Comparison of ENCODE assay signal across 13 cellular contexts in genomic region chr1:225772848-225773247, GRCh38. TPM values are rescaled to one million over a fixed set of nuclear protein-coding genes. Genes with fewer than 3 reads are reported as not detected.
DNase-seq lines count a peak whose midpoint lies in the region; ATAC-seq and TF ChIP-seq lines count a peak whose summit lies in the region.
"Had no signal": no experiment of that assay in that cellular context is flagged by ENCODE, and none has a peak within 500 bp of the region (broad histone marks: within the 10 kb centered on the region; RNA-seq: fewer than 3 reads in every experiment).

No MANE protein-coding gene starts in this region.

- no peak overlapping the region for H3K4me3 Mint-ChIP-seq in type B pancreatic cell
- H3K4me3 Mint-ChIP-seq: activated CD4-positive, alpha-beta memory T cell treated with anti-CD3 and anti-CD28 coated beads for 36 hours; central memory CD8-positive, alpha-beta T cell; immature natural killer cell had no signal

- CTCF ChIA-PET in OCI-LY7 (lab: Charles Lee; ENCODE audit: unreplicated experiment), result interaction anchor here (0.8 to 1.8 kb wide), 2 partner anchors 291 to 305 kb away, joined by 3 to 5 read pairs; no protein-coding TSS in a partner anchor

- POLR2A ChIA-PET in OCI-LY7 (lab: Charles Lee), result interaction anchor here (1.0 to 2.7 kb wide), 7 partner anchors 8 to 305 kb away, joined by 3 to 9 read pairs (median 4); no protein-coding TSS in a partner anchor

- peak overlapping the region; percentile 66 for H3K27ac Mint-ChIP-seq in type B pancreatic cell
- H3K27ac Mint-ChIP-seq: activated CD4-positive, alpha-beta memory T cell treated with anti-CD3 and anti-CD28 coated beads for 36 hours; immature natural killer cell had no signal

- H3K9me3 ChIP-seq in OCI-LY7 (ENCODE audit: low read length) (no peaks in the 10 kb centered on the region), mucosa of rectum (ENCODE audit: control insufficient read depth in 2 of 2, low read length in 2 of 2) (no peaks in the 10 kb centered on the region)
- H3K9me3 ChIP-seq: ovary had no signal

- intact Hi-C loops in OCI-LY7 (cut with micrococcal nuclease; ENCODE audit: unreplicated experiment), result loop anchor here (1.0 kb wide), 4 partner anchors 116 to 298 kb away; no protein-coding TSS in a partner anchor

- no peak for DNase-seq in OCI-LY7 (ENCODE audit: low spot score)
- DNase-seq in epithelial cell of esophagus (ENCODE audit: low read depth), result peak; percentile 50
- no peak for DNase-seq in type B pancreatic cell (ENCODE audit: extremely low spot score, unreplicated experiment)
- DNase-seq in GM19240 (ENCODE audit: insufficient read length, low spot score), result no peak
- no peak for DNase-seq in DMS79 treated with DMSO at 0.1 percent for 48 hours (lab: John Stamatoyannopoulos, UW)
- DNase-seq: activated gamma-delta T cell; stimulated activated CD4-positive, alpha-beta T cell treated with anti-CD3 and anti-CD28 coated beads, Interleukin-4, amount 100 ng/mL, for 4 hours had no signal

- no peak for ATAC-seq in GM19351 (IDR thresholded peaks at IDR 0.05; ENCODE audit: unreplicated experiment)

- H3K9ac ChIP-seq in mucosa of rectum (ENCODE audit: low read depth in 1 of 2, low read length in 2 of 2), result no peak overlapping the region

- H3K36me3 Mint-ChIP-seq in type B pancreatic cell, result no peaks in the 10 kb centered on the region
- H3K36me3 Mint-ChIP-seq: activated CD4-positive, alpha-beta memory T cell treated with anti-CD3 and anti-CD28 coated beads for 36 hours; immature natural killer cell had no signal

- H2AFZ ChIP-seq in OCI-LY7 (ENCODE audit: low read length), result 0 out of 2 replicates have a peak overlapping the region, but pooled peaks have one; percentile 74

- BruUV-seq in OCI-LY7 (replicated peaks; lab: Mats Ljungman, UMichigan), result no TSS peak

- no peak overlapping the region for H3K4me2 ChIP-seq in OCI-LY7 (ENCODE audit: low read length)

- peaks cover 7% of the 10 kb centered on the region for H3K9me3 Mint-ChIP-seq in type B pancreatic cell
- H3K9me3 Mint-ChIP-seq: activated CD4-positive, alpha-beta memory T cell treated with anti-CD3 and anti-CD28 coated beads for 36 hours; central memory CD8-positive, alpha-beta T cell; immature natural killer cell had no signal

- H3K9me2 ChIP-seq in OCI-LY7 (ENCODE audit: insufficient read depth, low read length), result no peaks in the 10 kb centered on the region

- peaks cover 10% of the 10 kb centered on the region; the same call in 1 of the 2 replicates for H3K79me2 ChIP-seq in OCI-LY7 (ENCODE audit: insufficient read depth, low read depth, low read length)

- H3K27me3 ChIP-seq in mucosa of rectum (ENCODE audit: control insufficient read depth in 2 of 2, insufficient read depth in 2 of 2, low read length in 2 of 2), result no peaks in the 10 kb centered on the region
- H3K27me3 ChIP-seq: ovary had no signal

- H3K4me3 ChIP-seq in OCI-LY7 (ENCODE audit: low read depth, low read length, poor library complexity, severe bottlenecking) (no peak overlapping the region), epithelial cell of esophagus (ENCODE audit: low read length) (no peak overlapping the region), mucosa of rectum (ENCODE audit: low read length in 2 of 2) (no peak overlapping the region)
- H3K4me3 ChIP-seq: ovary had no signal

- H3K36me3 ChIP-seq in OCI-LY7 (ENCODE audit: insufficient read depth, low read length), result no peaks in the 10 kb centered on the region
- H3K36me3 ChIP-seq in mucosa of rectum (ENCODE audit: control insufficient read depth in 2 of 2, insufficient read depth in 2 of 2, low read length in 2 of 2), result no peaks in the 10 kb centered on the region
- H3K36me3 ChIP-seq: ovary had no signal

- H3K4me1 Mint-ChIP-seq in type B pancreatic cell (ENCODE audit: unreplicated experiment), result peaks cover 58% of the 10 kb centered on the region
- H3K4me1 Mint-ChIP-seq: immature natural killer cell had no signal

- H3K4me1 ChIP-seq in OCI-LY7 (ENCODE audit: insufficient read depth, low read length, poor library complexity, severe bottlenecking), result peaks cover 47% of the 10 kb centered on the region
- peaks cover 17 to 25% of the 10 kb centered on the region in 2 donors for H3K4me1 ChIP-seq in mucosa of rectum (ENCODE audit: control insufficient read depth in 2 of 2, insufficient read depth in 2 of 2, low read length in 2 of 2)

- no peak overlapping the region for H3K27ac ChIP-seq in OCI-LY7 (ENCODE audit: low read depth, low read length, poor library complexity, severe bottlenecking)
- H3K27ac ChIP-seq in mucosa of rectum (ENCODE audit: low read depth in 2 of 2, low read length in 2 of 2), result peak overlapping the region; percentile 32 to 42

- H3K27me3 Mint-ChIP-seq in type B pancreatic cell, result no peaks in the 10 kb centered on the region
- H3K27me3 Mint-ChIP-seq: activated CD4-positive, alpha-beta memory T cell treated with anti-CD3 and anti-CD28 coated beads for 36 hours; central memory CD8-positive, alpha-beta T cell had no signal

- TF ChIP-seq CTCF in OCI-LY7 (conservative IDR thresholded peaks at IDR 0.05; ENCODE audit: low read length) (no peak), epithelial cell of esophagus (IDR thresholded peaks at IDR 0.05; ENCODE audit: insufficient read depth, low read depth, low read length, missing control alignments) (no peak), type B pancreatic cell (conservative IDR thresholded peaks at IDR 0.05) (no peak)

- H4K20me1 ChIP-seq in OCI-LY7 (ENCODE audit: insufficient read depth, low read length), result no peaks in the 10 kb centered on the region

RNA-seq across cellular contexts. Expression of gene SRP9, which starts 4.8 kb away (rescaled TPM):
- total RNA-seq in OCI-LY7 (2014; rRNA removed; shearing (Covaris generic)), result 182 and 221 TPM in 2 replicates
- total RNA-seq in OCI-LY7 (2022), result 302 and 306 TPM in 2 replicates
- total RNA-seq in type B pancreatic cell (ENCODE audit: low replicate concordance), result 263 and 313 TPM in 2 replicates

RNA-seq across cellular contexts. Expression of gene EPHX1, which starts 37.1 kb away (rescaled TPM):
- 0.41 and 0.44 TPM in 2 replicates for total RNA-seq in OCI-LY7 (2014; rRNA removed; shearing (Covaris generic))
- total RNA-seq in OCI-LY7 (2022), result 0.89 and 1.3 TPM in 2 replicates
- total RNA-seq in type B pancreatic cell (ENCODE audit: low replicate concordance), result 65.2 and 86.1 TPM in 2 replicates

Comparison
In these comparisons a context has a peak if more than half of its experiments do, and no peak if none do; other contexts are left out.
1. RNA of gene EPHX1, which starts 37.1 kb away (total RNA-seq): 65.2 to 86.1 TPM in type B pancreatic cell; 0.41 to 1.3 TPM in OCI-LY7; every median in the first group is over 10 times any median in the second.